22 cellular contexts compared by ENCODE assay signal in the genomic region with DNA sequence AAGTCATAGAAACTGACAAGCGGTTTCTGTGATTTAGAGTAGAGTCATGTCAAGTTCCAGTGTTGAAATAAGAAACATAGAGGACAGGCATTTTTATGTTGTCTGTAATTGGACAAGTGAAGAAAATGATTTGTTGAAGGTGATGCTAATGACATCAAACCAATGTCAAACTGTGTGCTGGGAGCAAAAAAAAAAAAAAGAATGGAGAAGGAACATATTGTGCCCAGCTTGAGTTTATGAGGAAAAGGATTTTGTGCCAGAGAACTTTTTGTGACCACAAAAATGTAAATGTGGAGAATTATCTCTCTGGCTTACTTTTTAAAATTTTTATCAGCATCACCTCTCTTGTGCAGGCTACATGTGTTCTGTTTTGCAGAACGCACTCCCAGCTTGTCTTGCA.
"Had no signal": no experiment of that assay in that cellular context is flagged by ENCODE, and none has a peak within 500 bp of the region (broad histone marks: within the 10 kb centered on the region; RNA-seq: fewer than 3 reads in every experiment).

No MANE protein-coding gene starts in this region.

- H3K36me3 Mint-ChIP-seq: immature natural killer cell; naive thymus-derived CD4-positive, alpha-beta T cell; stimulated activated memory B cell treated with anti-CD40 and anti-IgM and Interleukin-4, amounts not matched to agents 10 μg/mL and 1 μg/mL and 100 μg/mL, for 72 hours had no signal

- H3K4me3 Mint-ChIP-seq: immature natural killer cell; naive thymus-derived CD4-positive, alpha-beta T cell; stimulated activated memory B cell treated with anti-CD40 and anti-IgM and Interleukin-4, amounts not matched to agents 10 μg/mL and 1 μg/mL and 100 μg/mL, for 72 hours; stimulated activated naive CD8-positive, alpha-beta T cell treated with anti-CD3 and anti-CD28 coated beads, Interleukin-15, Interleukin-2, amounts not matched to agents 100 ng/mL and 50 ng/mL, for 24 hours had no signal

- H3K27me3 Mint-ChIP-seq: naive thymus-derived CD4-positive, alpha-beta T cell; stimulated activated memory B cell treated with anti-CD40 and anti-IgM and Interleukin-4, amounts not matched to agents 10 μg/mL and 1 μg/mL and 100 μg/mL, for 72 hours; stimulated activated naive CD8-positive, alpha-beta T cell treated with anti-CD3 and anti-CD28 coated beads, Interleukin-15, Interleukin-2, amounts not matched to agents 100 ng/mL and 50 ng/mL, for 24 hours had no signal

- H3K4me3 ChIP-seq: dorsolateral prefrontal cortex, esophagus muscularis mucosa, gastrocnemius medialis, right atrium auricular region, spleen, testis, transverse colon had no signal

- H3K27ac ChIP-seq: dorsolateral prefrontal cortex, esophagus muscularis mucosa, gastrocnemius medialis, right atrium auricular region, spleen, testis, transverse colon had no signal

- H3K27me3 ChIP-seq: esophagus muscularis mucosa, gastrocnemius medialis, right atrium auricular region, spleen, testis, transverse colon had no signal

- H3K4me1 ChIP-seq: esophagus muscularis mucosa, gastrocnemius medialis, right atrium auricular region, spleen, testis, transverse colon had no signal

- H3K4me1 Mint-ChIP-seq: immature natural killer cell; naive thymus-derived CD4-positive, alpha-beta T cell; stimulated activated memory B cell treated with anti-CD40 and anti-IgM and Interleukin-4, amounts not matched to agents 10 μg/mL and 1 μg/mL and 100 μg/mL, for 72 hours had no signal

- H3K9me3 Mint-ChIP-seq: stimulated activated memory B cell treated with anti-CD40 and anti-IgM and Interleukin-4, amounts not matched to agents 10 μg/mL and 1 μg/mL and 100 μg/mL, for 72 hours; stimulated activated naive CD8-positive, alpha-beta T cell treated with anti-CD3 and anti-CD28 coated beads, Interleukin-15, Interleukin-2, amounts not matched to agents 100 ng/mL and 50 ng/mL, for 24 hours had no signal

- H3K27ac Mint-ChIP-seq: immature natural killer cell; naive thymus-derived CD4-positive, alpha-beta T cell; stimulated activated memory B cell treated with anti-CD40 and anti-IgM and Interleukin-4, amounts not matched to agents 10 μg/mL and 1 μg/mL and 100 μg/mL, for 72 hours; stimulated activated naive CD8-positive, alpha-beta T cell treated with anti-CD3 and anti-CD28 coated beads, Interleukin-15, Interleukin-2, amounts not matched to agents 100 ng/mL and 50 ng/mL, for 24 hours had no signal

- H3K36me3 ChIP-seq: esophagus muscularis mucosa, gastrocnemius medialis, right atrium auricular region, spleen, transverse colon had no signal

- DNase-seq: caudate nucleus; cortex of kidney; dorsolateral prefrontal cortex; effector CD8-positive, alpha-beta T cell; gastrocnemius medialis; glutamatergic neuron; immature natural killer cell; left colon; naive thymus-derived CD4-positive, alpha-beta T cell; posterior cingulate gyrus; spleen; stimulated activated CD4-positive, alpha-beta T cell treated with anti-CD3 and anti-CD28 coated beads, Interleukin-15, amount 100 ng/mL, for 24 hours; stimulated activated CD4-positive, alpha-beta T cell treated with anti-CD3 and anti-CD28 coated beads, Interleukin-1b, Interleukin-23, amount 100 ng/mL, for 48 hours; stimulated activated CD4-positive, alpha-beta T cell treated with anti-CD3 and anti-CD28 coated beads, Interleukin-4, amount 100 ng/mL, for 24 hours; testis; transverse colon had no signal

- ATAC-seq: gastrocnemius medialis; left colon; naive thymus-derived CD4-positive, alpha-beta T cell; stimulated activated memory B cell treated with anti-CD40 and anti-IgM and Interleukin-4, amounts not matched to agents 10 μg/mL and 1 μg/mL and 100 μg/mL, for 72 hours had no signal

- H3K9me3 ChIP-seq: esophagus muscularis mucosa, gastrocnemius medialis, right atrium auricular region, spleen, testis, transverse colon had no signal

- FAIRE-seq: endometrium, keratinocyte had no signal
